In genomic region chr19:13166151-13166550, GRCh38 we compare ENCODE assay signal across 6 cellular contexts. TPM values are rescaled to one million over a fixed set of nuclear protein-coding genes. Genes with fewer than 3 reads are reported as not detected.
DNase-seq lines count a peak whose midpoint lies in the region; ATAC-seq and TF ChIP-seq lines count a peak whose summit lies in the region.
"Not testable (repeated sequence)": the region's sequence is repeated elsewhere in the genome, so short reads cannot be mapped to it uniquely, and the experiment has no call there.

No MANE protein-coding gene starts in this region.

- H3K36me3 ChIP-seq in GM23338 (ENCODE audit: insufficient read depth); hepatocyte (replicated peaks; ENCODE audit: insufficient read depth, low read depth); neutrophil; upper lobe of left lung: not testable (repeated sequence)

- H3K9me2 ChIP-seq in GM23338 (ENCODE audit: insufficient read depth); hepatocyte (replicated peaks; ENCODE audit: insufficient read depth): not testable (repeated sequence)

- H3F3A ChIP-seq in GM23338 (replicated peaks; ENCODE audit: low read depth), result peaks cover 36% of the 10 kb centered on the region

- not testable (repeated sequence) for H3K27me3 ChIP-seq in GM23338 (ENCODE audit: insufficient read depth); hepatocyte; neutrophil; upper lobe of left lung

- not testable (repeated sequence) for H4K20me1 ChIP-seq in GM23338 (replicated peaks; ENCODE audit: insufficient read depth); hepatocyte (ENCODE audit: insufficient read depth, poor library complexity, severe bottlenecking)

- TF ChIP-seq EP300 in upper lobe of left lung (IDR thresholded peaks at IDR 0.05), result not testable (repeated sequence)

- not testable (repeated sequence) for TF ChIP-seq POLR2A in upper lobe of left lung (IDR thresholded peaks at IDR 0.05)

- not testable (repeated sequence) for TF ChIP-seq CTCF in GM23338 (conservative IDR thresholded peaks at IDR 0.05; ENCODE audit: low read depth in 2 of 2); hepatocyte (IDR thresholded peaks at IDR 0.05; ENCODE audit: poor library complexity); neutrophil (IDR thresholded peaks at IDR 0.05); upper lobe of left lung (IDR thresholded peaks at IDR 0.05)

- H3K27me3 Mint-ChIP-seq in GM23338 (ENCODE audit: insufficient read depth, low read depth, poor library complexity), result peaks cover 14% of the 10 kb centered on the region
- not testable (repeated sequence) for H3K27me3 Mint-ChIP-seq in T-helper 1 cell treated with Interleukin-12 subunit alpha and Interleukin-12 subunit beta and Interleukin-4 antibody, amounts not matched to agents 30 μg/mL and 1 μg/mL, for 36 hours (ENCODE audit: low read depth); activated naive CD8-positive, alpha-beta T cell treated with anti-CD3 and anti-CD28 coated beads, Interleukin-2, amount 10 ng/mL, durations not matched to agents 7 days and 5 days

- H3K4me1 ChIP-seq in GM23338 (ENCODE audit: insufficient read depth) (peaks cover 65% of the 10 kb centered on the region), hepatocyte (ENCODE audit: insufficient read depth) (peaks cover 65% of the 10 kb centered on the region), neutrophil (ENCODE audit: control insufficient read depth in 1 of 2, insufficient read depth in 1 of 2, low read depth in 1 of 2, low read length in 1 of 2) (peaks cover 91 to 95% of the 10 kb centered on the region in 2 experiments), upper lobe of left lung (peaks cover 55 to 89% (median 77%) of the 10 kb centered on the region in 4 donors)

- not testable (repeated sequence) for DNase-seq in GM23338 (ENCODE audit: low spot score); activated naive CD8-positive, alpha-beta T cell treated with anti-CD3 and anti-CD28 coated beads, Interleukin-2, amount 10 ng/mL, durations not matched to agents 7 days and 5 days; hepatocyte (ENCODE audit: low spot score); upper lobe of left lung

- H3K79me2 ChIP-seq in GM23338 (replicated peaks; ENCODE audit: insufficient read depth), result peaks cover 19% of the 10 kb centered on the region
- H3K79me2 ChIP-seq in hepatocyte, result peaks cover 15% of the 10 kb centered on the region

- H3K4me1 Mint-ChIP-seq in GM23338, result peaks cover 43% of the 10 kb centered on the region
- H3K4me1 Mint-ChIP-seq in T-helper 1 cell treated with Interleukin-12 subunit alpha and Interleukin-12 subunit beta and Interleukin-4 antibody, amounts not matched to agents 30 μg/mL and 1 μg/mL, for 36 hours (ENCODE audit: low read depth), result peaks cover 57% of the 10 kb centered on the region
- H3K4me1 Mint-ChIP-seq in activated naive CD8-positive, alpha-beta T cell treated with anti-CD3 and anti-CD28 coated beads, Interleukin-2, amount 10 ng/mL, durations not matched to agents 7 days and 5 days, result peaks cover 59% of the 10 kb centered on the region

- not testable (repeated sequence) for H3K9me3 ChIP-seq in hepatocyte (ENCODE audit: low read depth); neutrophil; upper lobe of left lung

- WGBS in hepatocyte (ENCODE audit: low lambda C conversion rate, missing lambda C conversion rate), result 98% methylated on average over 3 of the region's 3 CpGs
- WGBS in upper lobe of left lung, 2 donors, result 96 to 97% methylated on average over 3 of the region's 3 CpGs

- H3K27ac Mint-ChIP-seq in GM23338, result peak overlapping the region; percentile 65; the same call in 1 of the 2 replicates
- H3K27ac Mint-ChIP-seq in T-helper 1 cell treated with Interleukin-12 subunit alpha and Interleukin-12 subunit beta and Interleukin-4 antibody, amounts not matched to agents 30 μg/mL and 1 μg/mL, for 36 hours, result peak overlapping the region; percentile 77
- peak overlapping the region; percentile 70 for H3K27ac Mint-ChIP-seq in activated naive CD8-positive, alpha-beta T cell treated with anti-CD3 and anti-CD28 coated beads, Interleukin-2, amount 10 ng/mL, durations not matched to agents 7 days and 5 days

- not testable (repeated sequence) for H3K4me3 Mint-ChIP-seq in GM23338; T-helper 1 cell treated with Interleukin-12 subunit alpha and Interleukin-12 subunit beta and Interleukin-4 antibody, amounts not matched to agents 30 μg/mL and 1 μg/mL, for 36 hours
- peak overlapping the region; percentile 37 for H3K4me3 Mint-ChIP-seq in activated naive CD8-positive, alpha-beta T cell treated with anti-CD3 and anti-CD28 coated beads, Interleukin-2, amount 10 ng/mL, durations not matched to agents 7 days and 5 days

- peaks cover 15% of the 10 kb centered on the region for H3K36me3 Mint-ChIP-seq in GM23338 (ENCODE audit: low read depth)
- peaks cover 10% of the 10 kb centered on the region for H3K36me3 Mint-ChIP-seq in T-helper 1 cell treated with Interleukin-12 subunit alpha and Interleukin-12 subunit beta and Interleukin-4 antibody, amounts not matched to agents 30 μg/mL and 1 μg/mL, for 36 hours (ENCODE audit: low read depth)
- not testable (repeated sequence) for H3K36me3 Mint-ChIP-seq in activated naive CD8-positive, alpha-beta T cell treated with anti-CD3 and anti-CD28 coated beads, Interleukin-2, amount 10 ng/mL, durations not matched to agents 7 days and 5 days

- H3K4me2 ChIP-seq in GM23338, result peak overlapping the region; percentile 77; the same call in 1 of the 2 replicates
- H3K4me2 ChIP-seq in hepatocyte, result not testable (repeated sequence)

- not testable (repeated sequence) for H3K4me3 ChIP-seq in GM23338, hepatocyte, upper lobe of left lung
- H3K4me3 ChIP-seq in neutrophil (ENCODE audit: low read depth in 1 of 2, low read length in 1 of 2), result peak overlapping the region in 1 of 2 experiments; percentile 64

- not testable (repeated sequence) for ATAC-seq in GM23338; activated naive CD8-positive, alpha-beta T cell treated with anti-CD3 and anti-CD28 coated beads, Interleukin-2, amount 10 ng/mL, durations not matched to agents 7 days and 5 days (ENCODE audit: low read depth); upper lobe of left lung (ENCODE audit: low FRiP score in 2 of 2)

- POLR2A ChIA-PET in activated naive CD8-positive, alpha-beta T cell treated with anti-CD3 and anti-CD28 coated beads, Interleukin-2, amount 10 ng/mL, durations not matched to agents 7 days and 5 days (lab: Charles Lee), result interaction anchor here (0.6 to 13.0 kb wide), 5 partner anchors 10 to 732 kb away, joined by 3 to 267 read pairs (median 16); partner anchors contain the start of genes IER2 and STX10

- H2AFZ ChIP-seq in GM23338, hepatocyte: not testable (repeated sequence)

- H3K27ac ChIP-seq in GM23338 (ENCODE audit: low read depth) (peak overlapping the region; percentile 100), hepatocyte (peak overlapping the region; percentile 100), neutrophil (peak overlapping the region; percentile 94), upper lobe of left lung (peak overlapping the region; percentile 97 to 98 (median 98))

- H3K9me3 Mint-ChIP-seq in GM23338; T-helper 1 cell treated with Interleukin-12 subunit alpha and Interleukin-12 subunit beta and Interleukin-4 antibody, amounts not matched to agents 30 μg/mL and 1 μg/mL, for 36 hours; activated naive CD8-positive, alpha-beta T cell treated with anti-CD3 and anti-CD28 coated beads, Interleukin-2, amount 10 ng/mL, durations not matched to agents 7 days and 5 days: not testable (repeated sequence)

RNA-seq across cellular contexts. Expression of gene IER2, which starts 15.9 kb away (rescaled TPM):
- 99.1 and 124 TPM in 2 replicates for total RNA-seq in GM23338 (2014; rRNA removed; shearing (Covaris generic))
- polyA plus RNA-seq in GM23338 (2016; fragmentation: Nextera tagmentation; extraction: Ambion mirVana) (191 and 200 TPM in 2 replicates), hepatocyte (325 and 369 TPM in 2 replicates)
- 100 to 1,000 TPM; 167 to 178 TPM for total RNA-seq in activated naive CD8-positive, alpha-beta T cell treated with anti-CD3 and anti-CD28 coated beads, Interleukin-2, amount 10 ng/mL, durations not matched to agents 7 days and 5 days
- total RNA-seq in hepatocyte (64.2 and 101 TPM in 2 replicates), upper lobe of left lung (100 to 1,000 TPM in 4 of 6 donors, 10 to 100 TPM in 2; 94.3 to 246 (median 129) TPM)

RNA-seq across cellular contexts. Expression of gene STX10, which starts 16.0 kb away (rescaled TPM):
- total RNA-seq in GM23338 (2014; rRNA removed; shearing (Covaris generic)), result 55.9 and 58.3 TPM in 2 replicates
- 42.8 and 44.0 TPM in 2 replicates for polyA plus RNA-seq in GM23338 (2016; fragmentation: Nextera tagmentation; extraction: Ambion mirVana)
- 10 to 100 TPM; 67.1 to 69.9 TPM for total RNA-seq in activated naive CD8-positive, alpha-beta T cell treated with anti-CD3 and anti-CD28 coated beads, Interleukin-2, amount 10 ng/mL, durations not matched to agents 7 days and 5 days
- total RNA-seq in hepatocyte, result 63.4 and 66.5 TPM in 2 replicates
- 82.2 and 106 TPM in 2 replicates for polyA plus RNA-seq in hepatocyte
- total RNA-seq in upper lobe of left lung, result 100 to 1,000 TPM in 4 of 6 donors, 10 to 100 TPM in 2; 80.0 to 348 (median 107) TPM

RNA-seq across cellular contexts. Expression of gene NACC1, which starts 48.1 kb away (rescaled TPM):
- total RNA-seq in GM23338 (2014; rRNA removed; shearing (Covaris generic)), result 203 and 260 TPM in 2 replicates
- polyA plus RNA-seq in GM23338 (2016; fragmentation: Nextera tagmentation; extraction: Ambion mirVana), result 12.4 and 16.1 TPM in 2 replicates
- total RNA-seq in activated naive CD8-positive, alpha-beta T cell treated with anti-CD3 and anti-CD28 coated beads, Interleukin-2, amount 10 ng/mL, durations not matched to agents 7 days and 5 days, result 10 to 100 TPM; 56.3 to 57.2 TPM
- 32.6 and 35.0 TPM in 2 replicates for total RNA-seq in hepatocyte
- polyA plus RNA-seq in hepatocyte, result 9.7 and 11.1 TPM in 2 replicates
- total RNA-seq in upper lobe of left lung, result 10 to 100 TPM; 22.0 to 96.1 (median 55.7) TPM

RNA-seq across cellular contexts. Expression of gene TRMT1, which starts 49.6 kb away (rescaled TPM):
- total RNA-seq in GM23338 (2014; rRNA removed; shearing (Covaris generic)), result 76.4 and 88.6 TPM in 2 replicates
- polyA plus RNA-seq in GM23338 (2016; fragmentation: Nextera tagmentation; extraction: Ambion mirVana), result 90.1 and 92.6 TPM in 2 replicates
- 10 to 100 TPM; 54.3 to 55.8 TPM for total RNA-seq in activated naive CD8-positive, alpha-beta T cell treated with anti-CD3 and anti-CD28 coated beads, Interleukin-2, amount 10 ng/mL, durations not matched to agents 7 days and 5 days
- total RNA-seq in hepatocyte, result 21.0 and 31.2 TPM in 2 replicates
- 33.4 and 45.1 TPM in 2 replicates for polyA plus RNA-seq in hepatocyte
- total RNA-seq in upper lobe of left lung, result 10 to 100 TPM; 27.2 to 92.2 (median 33.1) TPM
